In the genomic region with DNA sequence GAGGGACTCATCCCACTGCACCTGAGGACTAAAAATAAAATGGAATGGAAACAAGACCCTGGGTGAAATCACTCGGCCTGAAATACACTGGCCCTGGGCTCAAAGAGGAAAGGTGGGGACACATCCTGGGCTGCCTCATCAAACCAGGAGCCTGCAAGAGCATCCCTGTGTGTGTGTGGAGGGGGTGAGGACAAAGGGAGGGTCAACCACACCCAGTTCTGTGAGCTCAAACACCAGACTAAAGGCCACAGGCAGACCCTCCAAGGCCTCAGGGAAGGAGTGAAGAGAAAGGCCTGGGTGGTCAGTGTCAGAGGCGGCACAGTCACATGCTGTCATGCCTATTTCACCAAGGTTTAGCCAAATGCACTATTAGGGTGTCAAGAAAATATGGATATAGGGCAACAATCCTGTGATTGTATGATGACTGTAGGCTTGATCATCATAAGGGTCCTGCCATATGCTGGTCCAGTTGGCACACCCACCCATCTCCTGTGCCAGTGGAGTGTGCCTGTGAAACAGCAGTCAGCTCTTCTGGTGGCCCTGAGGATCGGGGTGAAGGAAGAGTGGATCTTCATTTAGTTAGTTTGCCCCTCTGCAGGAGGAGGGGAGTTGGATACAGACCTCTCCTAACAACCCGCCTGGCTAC, we compare ENCODE assay signal across 2 cellular contexts.
TF ChIP-seq lines count a peak whose summit lies in the region.

No MANE protein-coding gene starts in this region.

TF ChIP-seq in IMR-90, 13 proteins besides CTCF, POLR2A, EP300 and RAD21:
- TF ChIP-seq MAZ (IDR thresholded peaks at IDR 0.05; ENCODE audit: borderline replicate concordance, low read depth, low read length), result no peak
- no peak for TF ChIP-seq MXI1 (IDR thresholded peaks at IDR 0.05; ENCODE audit: borderline replicate concordance, low read depth, low read length)
- TF ChIP-seq FOS (IDR thresholded peaks at IDR 0.05; ENCODE audit: low read depth, low read length), result 0 out of 2 replicates have a peak, but pooled peaks have one; percentile 13
- no peak for TF ChIP-seq CHD1 (IDR thresholded peaks at IDR 0.05; ENCODE audit: low read depth, low read length)
- no peak for TF ChIP-seq RFX5 (IDR thresholded peaks at IDR 0.05; ENCODE audit: low read depth, low read length)

TF ChIP-seq in H1, 55 proteins besides CTCF, POLR2A, EP300 and RAD21:
- TF ChIP-seq SUZ12 (IDR thresholded peaks at IDR 0.05; ENCODE audit: low read length) (no peak), SP1 (IDR thresholded peaks at IDR 0.05; ENCODE audit: low read depth, low read length) (no peak), SRF (IDR thresholded peaks at IDR 0.05; ENCODE audit: low read depth, low read length) (no peak), TBP (IDR thresholded peaks at IDR 0.05; ENCODE audit: low read depth, low read length) (no peak), CTBP2 (IDR thresholded peaks at IDR 0.05; ENCODE audit: borderline replicate concordance, insufficient read depth, insufficient read length, low read length) (no peak), BRCA1 (IDR thresholded peaks at IDR 0.05; ENCODE audit: low read depth, low read length) (no peak), CREB1 (IDR thresholded peaks at IDR 0.05) (no peak), HDAC2 (IDR thresholded peaks at IDR 0.05; ENCODE audit: borderline replicate concordance in 1 of 2, low read depth in 2 of 2, low read length in 2 of 2) (no peak), SAP30 (IDR thresholded peaks at IDR 0.05; ENCODE audit: insufficient read depth, insufficient replicate concordance, low read length) (no peak)
- TF ChIP-seq, protein P1, sequence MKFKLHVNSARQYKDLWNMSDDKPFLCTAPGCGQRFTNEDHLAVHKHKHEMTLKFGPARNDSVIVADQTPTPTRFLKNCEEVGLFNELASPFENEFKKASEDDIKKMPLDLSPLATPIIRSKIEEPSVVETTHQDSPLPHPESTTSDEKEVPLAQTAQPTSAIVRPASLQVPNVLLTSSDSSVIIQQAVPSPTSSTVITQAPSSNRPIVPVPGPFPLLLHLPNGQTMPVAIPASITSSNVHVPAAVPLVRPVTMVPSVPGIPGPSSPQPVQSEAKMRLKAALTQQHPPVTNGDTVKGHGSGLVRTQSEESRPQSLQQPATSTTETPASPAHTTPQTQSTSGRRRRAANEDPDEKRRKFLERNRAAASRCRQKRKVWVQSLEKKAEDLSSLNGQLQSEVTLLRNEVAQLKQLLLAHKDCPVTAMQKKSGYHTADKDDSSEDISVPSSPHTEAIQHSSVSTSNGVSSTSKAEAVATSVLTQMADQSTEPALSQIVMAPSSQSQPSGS (IDR thresholded peaks at IDR 0.05; ENCODE audit: low read length), result no peak
- TF ChIP-seq, protein P2, sequence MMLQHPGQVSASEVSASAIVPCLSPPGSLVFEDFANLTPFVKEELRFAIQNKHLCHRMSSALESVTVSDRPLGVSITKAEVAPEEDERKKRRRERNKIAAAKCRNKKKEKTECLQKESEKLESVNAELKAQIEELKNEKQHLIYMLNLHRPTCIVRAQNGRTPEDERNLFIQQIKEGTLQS (IDR thresholded peaks at IDR 0.05; ENCODE audit: insufficient read depth, low read depth, low read length), result no peak
